Comparison of ENCODE assay signal across 17 cellular contexts in the genomic region with DNA sequence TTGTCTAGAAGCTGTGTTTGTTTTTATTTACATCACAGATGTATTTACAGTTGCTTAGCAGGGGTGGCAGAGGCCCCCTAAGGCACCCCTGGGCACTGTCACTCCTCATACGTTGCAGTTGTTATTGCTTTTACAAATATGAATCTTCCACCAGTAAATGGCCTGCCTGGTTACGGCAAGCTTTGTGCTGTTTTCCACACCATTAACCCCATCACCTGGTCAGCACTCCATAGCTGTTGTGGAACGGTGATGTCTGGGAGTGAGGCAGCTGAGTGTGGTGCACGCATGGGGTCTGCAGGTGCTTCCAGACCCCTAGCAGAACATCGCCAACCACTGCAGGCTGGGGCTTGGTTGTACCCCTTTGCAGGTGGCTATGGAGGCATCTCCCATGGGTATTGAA.
"Had no signal": no experiment of that assay in that cellular context is flagged by ENCODE, and none has a peak within 500 bp of the region (broad histone marks: within the 10 kb centered on the region; RNA-seq: fewer than 3 reads in every experiment).

No MANE protein-coding gene starts in this region.

- H3K27me3 Mint-ChIP-seq: activated B cell treated with CpG ODN at 0.5 μM for 24 hours; activated CD4-positive, alpha-beta T cell treated with anti-CD3 and anti-CD28 coated beads for 36 hours; activated naive CD8-positive, alpha-beta T cell treated with anti-CD3 and anti-CD28 coated beads for 36 hours; stimulated activated naive B cell treated with anti-CD40 and anti-IgM and Interleukin-4, amounts not matched to agents 10 μg/mL and 1 μg/mL and 100 μg/mL, for 72 hours had no signal

- ATAC-seq: activated CD4-positive, alpha-beta T cell treated with anti-CD3 and anti-CD28 coated beads for 36 hours; natural killer cell; stimulated activated naive B cell treated with anti-CD40 and anti-IgM and Interleukin-4, amounts not matched to agents 10 μg/mL and 1 μg/mL and 100 μg/mL, for 72 hours had no signal

- H3K4me1 ChIP-seq: breast epithelium, esophagus muscularis mucosa, parathyroid adenoma, transverse colon had no signal

- H3K9me3 ChIP-seq: breast epithelium, esophagus muscularis mucosa, transverse colon had no signal

- H3K79me2 ChIP-seq: parathyroid adenoma had no signal

- H3K9me3 Mint-ChIP-seq: activated B cell treated with CpG ODN at 0.5 μM for 24 hours; activated naive CD8-positive, alpha-beta T cell treated with anti-CD3 and anti-CD28 coated beads for 36 hours; natural killer cell; stimulated activated naive B cell treated with anti-CD40 and anti-IgM and Interleukin-4, amounts not matched to agents 10 μg/mL and 1 μg/mL and 100 μg/mL, for 72 hours had no signal

- H3K4me3 ChIP-seq: breast epithelium, coronary artery, esophagus muscularis mucosa, transverse colon had no signal

- DNase-seq: activated B cell treated with CpG ODN at 0.5 μM for 24 hours; activated CD4-positive, alpha-beta T cell treated with anti-CD3 and anti-CD28 coated beads for 36 hours; activated CD4-positive, alpha-beta T cell treated with anti-CD3 and anti-CD28 coated beads, Interleukin-2, amount 50 U/mL, for 48 hours; activated naive CD4-positive, alpha-beta T cell treated with Interleukin-2 at 50 U/mL for 16 hours; activated naive CD8-positive, alpha-beta T cell treated with anti-CD3 and anti-CD28 coated beads for 36 hours; activated T-cell treated with anti-CD3 and anti-CD28 coated beads, Interleukin-2, amount 50 U/mL, for 48 hours; cerebellar nuclear complex; midbrain; natural killer cell; stimulated activated CD4-positive, alpha-beta T cell treated with anti-CD3 and anti-CD28 coated beads, Interleukin-2, amount 100 ng/mL, for 48 hours; stimulated activated CD8-positive, alpha-beta memory T cell treated with anti-CD3 and anti-CD28 coated beads, Interleukin-4, amount 100 ng/mL, for 48 hours; stimulated activated naive B cell treated with anti-CD40 and anti-IgM and Interleukin-4, amounts not matched to agents 10 μg/mL and 1 μg/mL and 100 μg/mL, for 72 hours; transverse colon had no signal

- H2AFZ ChIP-seq: parathyroid adenoma had no signal

- H3K27me3 ChIP-seq: breast epithelium, esophagus muscularis mucosa, transverse colon had no signal

- H3K4me1 Mint-ChIP-seq: activated B cell treated with CpG ODN at 0.5 μM for 24 hours; activated CD4-positive, alpha-beta T cell treated with anti-CD3 and anti-CD28 coated beads for 36 hours; activated naive CD8-positive, alpha-beta T cell treated with anti-CD3 and anti-CD28 coated beads for 36 hours; natural killer cell; stimulated activated naive B cell treated with anti-CD40 and anti-IgM and Interleukin-4, amounts not matched to agents 10 μg/mL and 1 μg/mL and 100 μg/mL, for 72 hours had no signal

- H3K36me3 ChIP-seq: breast epithelium, esophagus muscularis mucosa, transverse colon had no signal

- H3K4me3 Mint-ChIP-seq: activated B cell treated with CpG ODN at 0.5 μM for 24 hours; activated CD4-positive, alpha-beta T cell treated with anti-CD3 and anti-CD28 coated beads for 36 hours; activated naive CD8-positive, alpha-beta T cell treated with anti-CD3 and anti-CD28 coated beads for 36 hours; natural killer cell; stimulated activated naive B cell treated with anti-CD40 and anti-IgM and Interleukin-4, amounts not matched to agents 10 μg/mL and 1 μg/mL and 100 μg/mL, for 72 hours had no signal

- H3K27ac Mint-ChIP-seq: activated B cell treated with CpG ODN at 0.5 μM for 24 hours; activated CD4-positive, alpha-beta T cell treated with anti-CD3 and anti-CD28 coated beads for 36 hours; activated naive CD8-positive, alpha-beta T cell treated with anti-CD3 and anti-CD28 coated beads for 36 hours; natural killer cell; stimulated activated naive B cell treated with anti-CD40 and anti-IgM and Interleukin-4, amounts not matched to agents 10 μg/mL and 1 μg/mL and 100 μg/mL, for 72 hours had no signal

- H3K9ac ChIP-seq: parathyroid adenoma had no signal

- H3K27ac ChIP-seq: breast epithelium, coronary artery, esophagus muscularis mucosa, parathyroid adenoma, transverse colon had no signal

- H3K36me3 Mint-ChIP-seq: activated naive CD8-positive, alpha-beta T cell treated with anti-CD3 and anti-CD28 coated beads for 36 hours; natural killer cell; stimulated activated naive B cell treated with anti-CD40 and anti-IgM and Interleukin-4, amounts not matched to agents 10 μg/mL and 1 μg/mL and 100 μg/mL, for 72 hours had no signal
